In genomic region chr22:18078329-18079041, GRCh38 we compare ENCODE assay signal across 8 cellular contexts. TPM values are rescaled to one million over a fixed set of nuclear protein-coding genes. Genes with fewer than 3 reads are reported as not detected.
DNase-seq lines count a peak whose midpoint lies in the region; ATAC-seq and TF ChIP-seq lines count a peak whose summit lies in the region.

No MANE protein-coding gene starts in this region.

- H3K27me3 ChIP-seq in AG04450 (ENCODE audit: control insufficient read depth, insufficient read depth, low read length): no peaks in the 10 kb centered on the region
- H3K27me3 ChIP-seq in effector memory CD4-positive, alpha-beta T cell (replicated peaks; ENCODE audit: control insufficient read depth, insufficient read depth, low read length, poor library complexity, severe bottlenecking): no peaks in the 10 kb centered on the region
- no peaks in the 10 kb centered on the region for H3K27me3 ChIP-seq in thymus (ENCODE audit: control insufficient read depth, insufficient read depth)

- peaks cover 4% of the 10 kb centered on the region for H3K9me3 Mint-ChIP-seq in mesothelial cell of epicardium

- no peaks in the 10 kb centered on the region; the same call in 1 of the 2 replicates for H3K9me3 ChIP-seq in AG04450 (ENCODE audit: control insufficient read depth, insufficient read depth, low read length)
- H3K9me3 ChIP-seq in effector memory CD4-positive, alpha-beta T cell (ENCODE audit: control insufficient read depth, low read length): no peaks in the 10 kb centered on the region
- no peaks in the 10 kb centered on the region for H3K9me3 ChIP-seq in thymus (ENCODE audit: control insufficient read depth)

- CTCF ChIA-PET in AG04450 (lab: Charles Lee): interaction anchor here (0.6 to 8.8 kb wide), 6 partner anchors 24 to 520 kb away, joined by 3 to 226 read pairs (median 4); no protein-coding TSS in a partner anchor

- ATAC-seq in GM18870 (IDR thresholded peaks at IDR 0.05; ENCODE audit: unreplicated experiment): peak; percentile 2

- H3K27me3 Mint-ChIP-seq in mesothelial cell of epicardium (ENCODE audit: low read depth): no peaks in the 10 kb centered on the region

- peak overlapping the region; percentile 95 for H3K4me3 Mint-ChIP-seq in mesothelial cell of epicardium

- H3K4me3 ChIP-seq in AG04450 (ENCODE audit: low read depth, low read length) (peak overlapping the region; percentile 100), thymus (ENCODE audit: low read length) (peak overlapping the region; percentile 74)
- H3K4me3 ChIP-seq in effector memory CD4-positive, alpha-beta T cell (ENCODE audit: insufficient read depth, low read depth, low read length, poor library complexity, severe bottlenecking): peak overlapping the region; percentile 91

- peaks cover 34% of the 10 kb centered on the region for H3K36me3 ChIP-seq in effector memory CD4-positive, alpha-beta T cell (ENCODE audit: control insufficient read depth, insufficient read depth, low read length)
- peaks cover 19% of the 10 kb centered on the region for H3K36me3 ChIP-seq in thymus (ENCODE audit: control insufficient read depth, insufficient read depth)

- H3K4me1 Mint-ChIP-seq in mesothelial cell of epicardium: peaks cover 24% of the 10 kb centered on the region

- H3K36me3 Mint-ChIP-seq in mesothelial cell of epicardium: peaks cover 29% of the 10 kb centered on the region

- H3K27ac ChIP-seq in AG04450 (ENCODE audit: low read depth, low read length) (peak overlapping the region; percentile 57), thymus (ENCODE audit: low read depth) (peak overlapping the region; percentile 32)
- peak overlapping the region; percentile 74 for H3K27ac ChIP-seq in effector memory CD4-positive, alpha-beta T cell (ENCODE audit: insufficient read depth, low read length, poor library complexity, severe bottlenecking)

- TF ChIP-seq CTCF in AG04450 (IDR thresholded peaks at IDR 0.05; ENCODE audit: low read depth, low read length) (peak; percentile 23), mesothelial cell of epicardium (IDR thresholded peaks at IDR 0.05; ENCODE audit: unreplicated experiment) (peak; percentile 22)

- DNase-seq in AG04450 (ENCODE audit: low read depth, low spot score) (no peak), HuH-7.5 (ENCODE audit: low spot score) (peak; percentile 40), mesothelial cell of epicardium (ENCODE audit: low spot score in 2 of 2, unreplicated experiment in 2 of 2) (no peak), 8988T (no peak)
- peak; percentile 22 to 49 for DNase-seq in activated CD4-positive, alpha-beta T cell treated with anti-CD3 and anti-CD28 coated beads for 4 hours
- peak; percentile 8 to 36 (median 14) for DNase-seq in effector memory CD4-positive, alpha-beta T cell

- WGBS in thymus: 11% methylated on average over 45 of the region's 45 CpGs

- H3K27ac Mint-ChIP-seq in mesothelial cell of epicardium: peak overlapping the region; percentile 93

- POLR2A ChIA-PET in AG04450 (lab: Yijun Ruan, JAX): interaction anchor here (0.9 to 1.3 kb wide), 5 partner anchors 11 to 114 kb away, joined by 3 to 4 read pairs (median 3); no protein-coding TSS in a partner anchor

- peaks cover 16% of the 10 kb centered on the region for H3K4me1 ChIP-seq in effector memory CD4-positive, alpha-beta T cell (ENCODE audit: control insufficient read depth, insufficient read depth, low read length, poor library complexity, severe bottlenecking)
- H3K4me1 ChIP-seq in thymus (ENCODE audit: control insufficient read depth, insufficient read depth, low read length): peaks cover 7% of the 10 kb centered on the region

RNA-seq across cellular contexts. Expression of gene PEX26, which starts 0.7 kb away (rescaled TPM):
- 20.8 and 24.8 TPM in 2 replicates for polyA plus RNA-seq in AG04450 (2011; rRNA removed)
- 27.3 and 35.8 TPM in 2 replicates for polyA minus RNA-seq in AG04450 (2011; rRNA and poly(A)+ RNA removed)
- 38.0 to 39.0 TPM (median 38.3 TPM) in 3 replicates for total RNA-seq in mesothelial cell of epicardium
- polyA plus RNA-seq in thymus: 16.0 TPM

RNA-seq across cellular contexts. Expression of gene TUBA8, which starts 32.1 kb away (rescaled TPM):
- polyA plus RNA-seq in AG04450 (2011; rRNA removed): 2.7 and 3.0 TPM in 2 replicates
- 2.7 and 3.5 TPM in 2 replicates for polyA minus RNA-seq in AG04450 (2011; rRNA and poly(A)+ RNA removed)
- total RNA-seq in mesothelial cell of epicardium: 2.4 to 2.9 TPM (median 2.5 TPM) in 3 replicates
- polyA plus RNA-seq in thymus: 3.1 TPM

RNA-seq across cellular contexts. Expression of gene MICAL3, which starts 54.1 kb away (rescaled TPM):
- 17.8 and 18.5 TPM in 2 replicates for polyA plus RNA-seq in AG04450 (2011; rRNA removed)
- 29.1 and 40.9 TPM in 2 replicates for polyA minus RNA-seq in AG04450 (2011; rRNA and poly(A)+ RNA removed)
- 94.2 to 103 TPM (median 95.0 TPM) in 3 replicates for total RNA-seq in mesothelial cell of epicardium
- polyA plus RNA-seq in thymus: 4.0 TPM

Comparison
In these comparisons a context has a peak if more than half of its experiments do, and no peak if none do; other contexts are left out.
1. DNase-seq: peak in HuH-7.5 (single experiment), activated CD4-positive, alpha-beta T cell treated with anti-CD3 and anti-CD28 coated beads for 4 hours (2 of 2) and effector memory CD4-positive, alpha-beta T cell (3 of 3); none in AG04450 (single experiment), mesothelial cell of epicardium (0 of 2) and 8988T (single experiment).
2. Peak in every context shown above with its lines, with median percentiles within 50 percentile points of each other: H3K27ac ChIP-seq and H3K4me3 ChIP-seq.